Comparison of ENCODE assay signal across 10 cellular contexts in genomic region chr1:29711582-29712274, GRCh38.
DNase-seq lines count a peak whose midpoint lies in the region; ATAC-seq and TF ChIP-seq lines count a peak whose summit lies in the region.
"Had no signal": no experiment of that assay in that cellular context is flagged by ENCODE, and none has a peak within 500 bp of the region (broad histone marks: within the 10 kb centered on the region; RNA-seq: fewer than 3 reads in every experiment).

No MANE protein-coding gene starts in this region.

- H3K36me3 Mint-ChIP-seq in activated CD8-positive, alpha-beta T cell treated with anti-CD3 and anti-CD28 coated beads for 36 hours (ENCODE audit: low read depth): no peaks in the 10 kb centered on the region
- H3K36me3 Mint-ChIP-seq: mesothelial cell of epicardium had no signal

- WGBS in smooth muscle cell (ENCODE audit: low lambda C conversion rate): 62% methylated on average over 7 of the region's 7 CpGs

- CTCF ChIA-PET in activated CD8-positive, alpha-beta T cell treated with anti-CD3 and anti-CD28 coated beads for 36 hours (lab: Charles Lee): no interaction called here

- in situ Hi-C loops in KBM-7 (cut with MboI; ENCODE audit: low pct_unique_long_range_greater_than_20kb, low sequenced_read_pairs): no loop called here

- peaks cover 0 to 35% of the 10 kb centered on the region in 2 donors for H3K4me1 ChIP-seq in left lung
- H3K4me1 ChIP-seq in smooth muscle cell (ENCODE audit: low read depth): no peaks in the 10 kb centered on the region

- H3K27me3 ChIP-seq in left lung (peaks cover 0 to 13% of the 10 kb centered on the region in 2 donors), smooth muscle cell (ENCODE audit: low read depth) (no peaks in the 10 kb centered on the region)

- H3K4me3 ChIP-seq in left lung: no peak overlapping the region
- no peak overlapping the region for H3K4me3 ChIP-seq in smooth muscle cell

- peak; percentile 37 for ATAC-seq in GM21737 (IDR thresholded peaks at IDR 0.05; ENCODE audit: unreplicated experiment)
- peak; percentile 70 for ATAC-seq in activated CD8-positive, alpha-beta T cell treated with anti-CD3 and anti-CD28 coated beads for 36 hours
- ATAC-seq in left lung: peak; percentile 32
- no peak for ATAC-seq in GM19023 (IDR thresholded peaks at IDR 0.05; ENCODE audit: unreplicated experiment)

- no peaks in the 10 kb centered on the region for H4K20me1 ChIP-seq in smooth muscle cell (ENCODE audit: low read depth)

- no peaks in the 10 kb centered on the region for H3F3A ChIP-seq in smooth muscle cell (ENCODE audit: low read depth)

- no peak overlapping the region for H3K4me3 Mint-ChIP-seq in activated CD8-positive, alpha-beta T cell treated with anti-CD3 and anti-CD28 coated beads for 36 hours
- H3K4me3 Mint-ChIP-seq: mesothelial cell of epicardium had no signal

- H3K9ac ChIP-seq in smooth muscle cell (ENCODE audit: low read depth): no peak overlapping the region

- H3K27ac ChIP-seq in left lung: peak overlapping the region in 1 of 2 donors; percentile 61
- H3K27ac ChIP-seq in smooth muscle cell (ENCODE audit: low read depth): no peak overlapping the region

- intact Hi-C loops in activated CD8-positive, alpha-beta T cell treated with anti-CD3 and anti-CD28 coated beads for 36 hours (cut with micrococcal nuclease): no loop called here
- intact Hi-C loops in left lung (cut with DNase I): no loop called here

- no peaks in the 10 kb centered on the region for H3K79me2 ChIP-seq in smooth muscle cell (ENCODE audit: low read depth)

- no peak overlapping the region for H2AFZ ChIP-seq in smooth muscle cell (ENCODE audit: low read depth)

- no peak for TF ChIP-seq CTCF in activated CD8-positive, alpha-beta T cell treated with anti-CD3 and anti-CD28 coated beads for 36 hours (IDR thresholded peaks at IDR 0.05)
- TF ChIP-seq CTCF in left lung (IDR thresholded peaks at IDR 0.05) (no peak), smooth muscle cell (IDR thresholded peaks at IDR 0.05; ENCODE audit: borderline replicate concordance, insufficient read depth, poor library complexity, severe bottlenecking) (no peak)

- H3K4me1 Mint-ChIP-seq in activated CD8-positive, alpha-beta T cell treated with anti-CD3 and anti-CD28 coated beads for 36 hours (ENCODE audit: low read depth): peaks cover 20% of the 10 kb centered on the region

- H3K27ac Mint-ChIP-seq in activated CD8-positive, alpha-beta T cell treated with anti-CD3 and anti-CD28 coated beads for 36 hours: no peak overlapping the region
- H3K27ac Mint-ChIP-seq: mesothelial cell of epicardium had no signal

- DNase-seq in EL: peak; percentile 80
- peak; percentile 77 for DNase-seq in activated CD8-positive, alpha-beta T cell treated with anti-CD3 and anti-CD28 coated beads for 36 hours
- no peak for DNase-seq in left lung
- no peak for DNase-seq in KBM-7
- no peak for DNase-seq in middle frontal gyrus (ENCODE audit: extremely low spot score, low spot score)
- DNase-seq in smooth muscle cell (lab: John Stamatoyannopoulos, UW; ENCODE audit: unreplicated experiment): no peak
- DNase-seq: T-helper 9 cell had no signal

- POLR2A ChIA-PET in activated CD8-positive, alpha-beta T cell treated with anti-CD3 and anti-CD28 coated beads for 36 hours (lab: Charles Lee): interaction anchor here (0.5 kb wide), 1 partner anchor 265 kb away, joined by 3 read pairs; no protein-coding TSS in a partner anchor

- H3K9me3 Mint-ChIP-seq in activated CD8-positive, alpha-beta T cell treated with anti-CD3 and anti-CD28 coated beads for 36 hours: no peaks in the 10 kb centered on the region
- H3K9me3 Mint-ChIP-seq: mesothelial cell of epicardium had no signal

- H3K4me2 ChIP-seq in smooth muscle cell: no peak overlapping the region

- H3K27me3 Mint-ChIP-seq in activated CD8-positive, alpha-beta T cell treated with anti-CD3 and anti-CD28 coated beads for 36 hours: peaks cover 24% of the 10 kb centered on the region

- H3K9me3 ChIP-seq in left lung: peaks cover 0 to 5% of the 10 kb centered on the region in 2 donors
- no peaks in the 10 kb centered on the region for H3K9me3 ChIP-seq in smooth muscle cell (replicated peaks; ENCODE audit: low read depth)

- H3K36me3 ChIP-seq in left lung (no peaks in the 10 kb centered on the region), smooth muscle cell (ENCODE audit: low read depth) (no peaks in the 10 kb centered on the region)

Comparison
In these comparisons a context has a peak if more than half of its experiments do, and no peak if none do; other contexts are left out.
1. DNase-seq: peak in EL (single experiment) and activated CD8-positive, alpha-beta T cell treated with anti-CD3 and anti-CD28 coated beads for 36 hours (single experiment); none in left lung (0 of 2), KBM-7 (single experiment), middle frontal gyrus (single experiment) and smooth muscle cell (single experiment).